ENCODE assay signal across 11 cellular contexts in genomic region chr20:50226093-50226974, GRCh38. TPM values are rescaled to one million over a fixed set of nuclear protein-coding genes. Genes with fewer than 3 reads are reported as not detected.
DNase-seq lines count a peak whose midpoint lies in the region; ATAC-seq, FAIRE-seq and TF ChIP-seq lines count a peak whose summit lies in the region.
"Had no signal": no experiment of that assay in that cellular context is flagged by ENCODE, and none has a peak within 500 bp of the region (broad histone marks: within the 10 kb centered on the region; RNA-seq: fewer than 3 reads in every experiment).

No MANE protein-coding gene starts in this region.

- H3K27ac Mint-ChIP-seq in naive thymus-derived CD4-positive, alpha-beta T cell, result peak overlapping the region in 3 of 9 donors; percentile 5 to 71 (median 27)

- intact Hi-C loops in ascending aorta (cut with DNase I), result no loop called here
- intact Hi-C loops in naive thymus-derived CD4-positive, alpha-beta T cell (cut with micrococcal nuclease), result no loop called here

- H3K4me3 Mint-ChIP-seq in naive thymus-derived CD4-positive, alpha-beta T cell, result peak overlapping the region in 1 of 10 donors; percentile 34

- peak overlapping the region; percentile 68 for H3K27ac ChIP-seq in AG04450 (ENCODE audit: low read depth, low read length)
- H3K27ac ChIP-seq in ascending aorta, result peak overlapping the region; percentile 90 to 92
- no peak overlapping the region for H3K27ac ChIP-seq in naive thymus-derived CD4-positive, alpha-beta T cell (ENCODE audit: low read depth, low read length)
- H3K27ac ChIP-seq: KMS-11 had no signal

- H3K36me3 Mint-ChIP-seq in naive thymus-derived CD4-positive, alpha-beta T cell, result no peaks in the 10 kb centered on the region

- peak; percentile 33 for ATAC-seq in naive thymus-derived CD4-positive, alpha-beta T cell
- ATAC-seq in GM21576 (IDR thresholded peaks at IDR 0.05; ENCODE audit: unreplicated experiment), result no peak

- no peaks in the 10 kb centered on the region for H3K36me3 ChIP-seq in ascending aorta
- no peaks in the 10 kb centered on the region for H3K36me3 ChIP-seq in naive thymus-derived CD4-positive, alpha-beta T cell (ENCODE audit: control insufficient read depth in 2 of 3, insufficient read depth in 3 of 3, low read length in 3 of 3)

- H3K4me1 ChIP-seq in ascending aorta, result peaks cover 4 to 27% of the 10 kb centered on the region in 2 donors
- no peaks in the 10 kb centered on the region for H3K4me1 ChIP-seq in naive thymus-derived CD4-positive, alpha-beta T cell (ENCODE audit: control insufficient read depth in 2 of 2, insufficient read depth in 2 of 2, low read length in 2 of 2)

- no peaks in the 10 kb centered on the region for H3K27me3 ChIP-seq in AG04450 (ENCODE audit: control insufficient read depth, insufficient read depth, low read length)
- no peaks in the 10 kb centered on the region for H3K27me3 ChIP-seq in ascending aorta
- H3K27me3 ChIP-seq in naive thymus-derived CD4-positive, alpha-beta T cell (ENCODE audit: control insufficient read depth in 2 of 2, insufficient read depth in 2 of 2, low read length in 2 of 2), result no peaks in the 10 kb centered on the region

- peaks cover 0 to 20% (median 0%) of the 10 kb centered on the region in 7 donors for H3K4me1 Mint-ChIP-seq in naive thymus-derived CD4-positive, alpha-beta T cell

- POLR2A ChIA-PET in AG04450 (lab: Yijun Ruan, JAX), result interaction anchor here (0.6 kb wide), 1 partner anchor 59 kb away, joined by 3 read pairs; no protein-coding TSS in a partner anchor
- POLR2A ChIA-PET in naive thymus-derived CD4-positive, alpha-beta T cell (lab: Charles Lee), result no interaction called here

- TF ChIP-seq CTCF in AG04450 (IDR thresholded peaks at IDR 0.05; ENCODE audit: low read depth, low read length) (no peak), ascending aorta (IDR thresholded peaks at IDR 0.05) (no peak)

- H3K9me3 ChIP-seq in AG04450 (ENCODE audit: control insufficient read depth, insufficient read depth, low read length) (peaks cover 4% of the 10 kb centered on the region), ascending aorta (no peaks in the 10 kb centered on the region)
- peaks cover 0 to 4% (median 0%) of the 10 kb centered on the region in 3 experiments for H3K9me3 ChIP-seq in naive thymus-derived CD4-positive, alpha-beta T cell (ENCODE audit: control insufficient read depth in 2 of 3, low read length in 3 of 3)

- H3K27me3 Mint-ChIP-seq in naive thymus-derived CD4-positive, alpha-beta T cell, result peaks cover 0 to 3% (median 0%) of the 10 kb centered on the region in 5 donors

- DNase-seq in AG04450 (ENCODE audit: low read depth, low spot score) (no peak), HK-2 (ENCODE audit: unreplicated experiment) (peak; percentile 57), ascending aorta (ENCODE audit: low spot score in 2 of 2) (peak; percentile 47 to 84), dedifferentiated amniotic fluid mesenchymal stem cell (ENCODE audit: extremely low spot score) (no peak), GM19239 (ENCODE audit: insufficient read length, low spot score) (no peak), DMS153 (lab: John Stamatoyannopoulos, UW) (no peak)
- peak in 1 of 9 donors; percentile 51 for DNase-seq in naive thymus-derived CD4-positive, alpha-beta T cell
- DNase-seq: stimulated activated naive CD4-positive, alpha-beta T cell treated with Interleukin-2 at 50 U/mL for 16 hours had no signal

- CTCF ChIA-PET in AG04450 (lab: Charles Lee), result no interaction called here
- CTCF ChIA-PET in naive thymus-derived CD4-positive, alpha-beta T cell (lab: Charles Lee), result no interaction called here

- no peak for FAIRE-seq in GM19239 (lab: Jason Lieb, UNC)
- FAIRE-seq: G401.6 had no signal

- no peak overlapping the region for H3K4me3 ChIP-seq in AG04450 (ENCODE audit: low read depth, low read length)
- no peak overlapping the region for H3K4me3 ChIP-seq in ascending aorta
- no peak overlapping the region for H3K4me3 ChIP-seq in naive thymus-derived CD4-positive, alpha-beta T cell (ENCODE audit: low read length)

- H3K9me3 Mint-ChIP-seq in naive thymus-derived CD4-positive, alpha-beta T cell, result peaks cover 0 to 3% (median 0%) of the 10 kb centered on the region in 11 donors

RNA-seq across cellular contexts. Expression of gene CEBPB, which starts 35.7 kb away (rescaled TPM):
- 19.1 and 23.6 TPM in 2 replicates for polyA plus RNA-seq in AG04450 (2011; rRNA removed)
- 10.8 and 13.6 TPM in 2 replicates for polyA minus RNA-seq in AG04450 (2011; rRNA and poly(A)+ RNA removed)
- total RNA-seq in ascending aorta, result 360 TPM
- total RNA-seq in naive thymus-derived CD4-positive, alpha-beta T cell, result 100 to 1,000 TPM in 1 of 5 experiments, 10 to 100 TPM in 4; 27.8 to 201 (median 40.9) TPM
- 10 to 100 TPM; 12.8 to 14.4 TPM for polyA plus RNA-seq in naive thymus-derived CD4-positive, alpha-beta T cell

Comparison
In these comparisons a context has a peak if more than half of its experiments do, and no peak if none do; other contexts are left out.
1. DNase-seq: peak in HK-2 (single experiment) and ascending aorta (2 of 2); none in AG04450 (single experiment), dedifferentiated amniotic fluid mesenchymal stem cell (single experiment), GM19239 (single experiment) and DMS153 (single experiment).